In the genomic region with DNA sequence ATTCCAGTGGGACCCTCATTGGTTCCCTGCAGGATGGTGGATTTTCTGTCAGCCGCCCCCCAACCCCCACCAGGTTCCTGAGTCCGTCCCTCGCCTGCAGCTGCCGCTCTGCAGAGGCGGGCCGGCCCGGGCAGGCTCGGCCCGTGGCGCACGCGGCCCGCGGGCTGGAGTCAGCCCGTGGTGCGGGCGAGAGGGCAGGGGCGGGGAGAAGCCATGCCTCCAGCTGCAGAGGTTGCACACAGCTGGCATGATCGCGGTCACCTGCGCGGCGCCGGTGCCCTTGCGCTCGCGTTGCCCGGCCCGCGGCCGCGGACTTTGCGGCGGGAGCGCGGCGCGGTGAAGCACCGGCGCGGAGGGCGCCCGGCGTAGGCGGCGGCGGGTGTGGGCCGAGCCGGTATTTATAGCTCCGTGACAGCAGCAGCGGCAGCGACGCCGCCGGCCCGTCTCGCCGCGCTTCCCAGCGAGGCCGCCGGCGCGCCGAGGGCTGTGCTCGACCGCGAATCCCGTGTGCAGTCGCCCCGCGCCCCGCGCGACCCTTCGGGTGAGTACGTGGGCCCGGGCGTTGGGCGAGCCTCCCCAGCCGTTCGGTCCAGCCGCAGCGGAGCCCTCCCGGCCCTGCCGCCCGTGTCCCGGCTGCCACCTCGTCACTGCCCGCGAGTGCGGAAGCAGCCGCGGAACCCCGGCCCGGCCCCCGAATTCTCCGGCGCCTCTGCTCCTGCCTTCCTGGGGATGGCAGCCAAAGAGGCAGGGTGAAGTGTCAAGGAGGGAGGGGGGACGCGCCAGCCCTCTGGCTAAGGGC, we compare ENCODE assay signal across 8 cellular contexts.
DNase-seq lines count a peak whose midpoint lies in the region; ATAC-seq and TF ChIP-seq lines count a peak whose summit lies in the region.

A gene (plus strand): TSS at position 426 of the 799 bp plus-strand sequence.

- DNase-seq in HEK293T (ENCODE audit: extremely low spot score), result peak; percentile 60
- DNase-seq in NAMALWA (ENCODE audit: low spot score), result peak; percentile 63
- peak; percentile 65 for DNase-seq in activated CD4-positive, CD25-positive, alpha-beta regulatory T cell treated with anti-CD3 and anti-CD28 coated beads, Interleukin-2, amount 50 U/mL, for 72 hours
- DNase-seq in cerebellar cortex (ENCODE audit: low spot score), result peak; percentile 44
- peak; percentile 32 for DNase-seq in stimulated activated CD4-positive, alpha-beta T cell treated with anti-CD3 and anti-CD28 coated beads, Interleukin-1b, Interleukin-23, amount 100 ng/mL, for 48 hours
- DNase-seq in superior temporal gyrus (ENCODE audit: extremely low spot score), result no peak

- CTCF ChIA-PET in HEK293T (lab: Yijun Ruan, JAX), result no interaction called here

- peak within 1 kb of the TSS; percentile 82 for H3K27ac ChIP-seq in layer of hippocampus (ENCODE audit: low read depth, low read length)

- peak; percentile 80 for ATAC-seq in GM18498 (IDR thresholded peaks at IDR 0.05; ENCODE audit: unreplicated experiment)

- POLR2A ChIA-PET in HEK293T (lab: Yijun Ruan, JAX), result interaction anchor here (0.7 to 3.8 kb wide), 5 partner anchors 10 to 77 kb away, joined by 3 to 31 read pairs (median 3); a partner anchor contains a TSS

- no peaks in the 10 kb centered on the region for H3K27me3 ChIP-seq in layer of hippocampus (ENCODE audit: control insufficient read depth, insufficient read depth, low read length)

TF ChIP-seq in HEK293T, 16 proteins besides CTCF, POLR2A, EP300 and RAD21:
- TF ChIP-seq LEF1 (IDR thresholded peaks at IDR 0.05; ENCODE audit: borderline replicate concordance) (peak; percentile 75; the same call in 1 of the 2 replicates), ZNF384 (IDR thresholded peaks at IDR 0.05) (no peak)
